ENCODE assay signal across 1 cellular context in genomic region chr10:35640951-35641429, GRCh38.
TF ChIP-seq lines count a peak whose summit lies in the region.

No MANE protein-coding gene starts in this region.

TF ChIP-seq in HepG2, 621 proteins besides CTCF, POLR2A, EP300 and RAD21 (continued from another document and continues in another):
- TF ChIP-seq ETS1 (CRISPR knock-in tag; IDR thresholded peaks at IDR 0.05) (no peak), ZNF781 (CRISPR knock-in tag; IDR thresholded peaks at IDR 0.05; ENCODE audit: borderline replicate concordance, not compliant biosample characterization) (no peak), CHD2 (IDR thresholded peaks at IDR 0.05; ENCODE audit: low read depth, low read length) (no peak), IRF2 (CRISPR knock-in tag; IDR thresholded peaks at IDR 0.05) (no peak), TFDP1 (CRISPR knock-in tag; IDR thresholded peaks at IDR 0.05; ENCODE audit: borderline replicate concordance) (peak; percentile 83; the same call in 1 of the 2 replicates), PHF20 (CRISPR knock-in tag; IDR thresholded peaks at IDR 0.05) (no peak), ZSCAN21 (CRISPR knock-in tag; IDR thresholded peaks at IDR 0.05; ENCODE audit: borderline replicate concordance) (no peak), SPEN (CRISPR knock-in tag; IDR thresholded peaks at IDR 0.05; ENCODE audit: low read depth) (no peak), RFXAP (CRISPR knock-in tag; IDR thresholded peaks at IDR 0.05; ENCODE audit: borderline replicate concordance) (peak; percentile 46; the same call in 1 of the 2 replicates), HMG20A (CRISPR knock-in tag; IDR thresholded peaks at IDR 0.05; ENCODE audit: borderline replicate concordance) (no peak), ZNF777 (CRISPR knock-in tag; IDR thresholded peaks at IDR 0.05) (peak; percentile 63), NFAT5 (CRISPR knock-in tag; IDR thresholded peaks at IDR 0.05) (peak; percentile 58; the same call in 1 of the 2 replicates), RFX1 (IDR thresholded peaks at IDR 0.05) (no peak), ZNF724P (CRISPR knock-in tag; IDR thresholded peaks at IDR 0.05; ENCODE audit: borderline replicate concordance) (0 out of 2 replicates have a peak, but pooled peaks have one; percentile 67), ISL2 (CRISPR knock-in tag; IDR thresholded peaks at IDR 0.05) (no peak), SOX5 (CRISPR knock-in tag; IDR thresholded peaks at IDR 0.05; ENCODE audit: borderline replicate concordance) (no peak), ZNF768 (CRISPR knock-in tag; IDR thresholded peaks at IDR 0.05) (no peak), ZNF572 (CRISPR knock-in tag; IDR thresholded peaks at IDR 0.05) (no peak), ZFY (CRISPR knock-in tag; IDR thresholded peaks at IDR 0.05) (peak; percentile 54), MEIS2 (CRISPR knock-in tag; IDR thresholded peaks at IDR 0.05) (no peak), MXD3 (CRISPR knock-in tag; IDR thresholded peaks at IDR 0.05) (0 out of 2 replicates have a peak, but pooled peaks have one; percentile 5), ZBTB20 (CRISPR knock-in tag; IDR thresholded peaks at IDR 0.05; ENCODE audit: borderline replicate concordance, low read depth) (no peak), IRX3 (CRISPR knock-in tag; IDR thresholded peaks at IDR 0.05; ENCODE audit: borderline replicate concordance, low read depth) (peak; percentile 77; the same call in 1 of the 2 replicates), GMEB2 (CRISPR knock-in tag; IDR thresholded peaks at IDR 0.05; ENCODE audit: low read depth) (no peak), ATF7-NPFF (CRISPR knock-in tag; IDR thresholded peaks at IDR 0.05; ENCODE audit: low read depth) (peak; percentile 86), SMYD3 (CRISPR knock-in tag; IDR thresholded peaks at IDR 0.05) (no peak), ZNF350 (CRISPR knock-in tag; IDR thresholded peaks at IDR 0.05; ENCODE audit: borderline replicate concordance, low read depth) (no peak), CREM (IDR thresholded peaks at IDR 0.05) (no peak), CREM (CRISPR knock-in tag; IDR thresholded peaks at IDR 0.05) (no peak), HNRNPLL (IDR thresholded peaks at IDR 0.05; ENCODE audit: low read depth, low read length, poor library complexity, severe bottlenecking) (peak; percentile 44), FLYWCH1 (CRISPR knock-in tag; IDR thresholded peaks at IDR 0.05) (no peak), ZNF430 (CRISPR knock-in tag; IDR thresholded peaks at IDR 0.05) (peak; percentile 32; the same call in 1 of the 2 replicates), ZNF792 (CRISPR knock-in tag; IDR thresholded peaks at IDR 0.05) (no peak), AHDC1 (CRISPR knock-in tag; IDR thresholded peaks at IDR 0.05; ENCODE audit: borderline replicate concordance) (no peak), ZNF747 (CRISPR knock-in tag; IDR thresholded peaks at IDR 0.05; ENCODE audit: borderline replicate concordance) (0 out of 2 replicates have a peak, but pooled peaks have one; percentile 29), ZBTB8A (CRISPR knock-in tag; IDR thresholded peaks at IDR 0.05; ENCODE audit: borderline replicate concordance, low read depth) (no peak), ZNF274 (CRISPR knock-in tag; IDR thresholded peaks at IDR 0.05) (no peak), ZNF207 (IDR thresholded peaks at IDR 0.05; ENCODE audit: borderline replicate concordance) (no peak), MZF1 (CRISPR knock-in tag; IDR thresholded peaks at IDR 0.05; ENCODE audit: borderline replicate concordance) (no peak), RFXANK (CRISPR knock-in tag; IDR thresholded peaks at IDR 0.05) (no peak)
- TF ChIP-seq, protein P1, sequence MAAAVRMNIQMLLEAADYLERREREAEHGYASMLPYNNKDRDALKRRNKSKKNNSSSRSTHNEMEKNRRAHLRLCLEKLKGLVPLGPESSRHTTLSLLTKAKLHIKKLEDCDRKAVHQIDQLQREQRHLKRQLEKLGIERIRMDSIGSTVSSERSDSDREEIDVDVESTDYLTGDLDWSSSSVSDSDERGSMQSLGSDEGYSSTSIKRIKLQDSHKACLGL (CRISPR knock-in tag; IDR thresholded peaks at IDR 0.05) = peak; percentile 59; the same call in 1 of the 2 replicates
- TF ChIP-seq, protein P2, sequence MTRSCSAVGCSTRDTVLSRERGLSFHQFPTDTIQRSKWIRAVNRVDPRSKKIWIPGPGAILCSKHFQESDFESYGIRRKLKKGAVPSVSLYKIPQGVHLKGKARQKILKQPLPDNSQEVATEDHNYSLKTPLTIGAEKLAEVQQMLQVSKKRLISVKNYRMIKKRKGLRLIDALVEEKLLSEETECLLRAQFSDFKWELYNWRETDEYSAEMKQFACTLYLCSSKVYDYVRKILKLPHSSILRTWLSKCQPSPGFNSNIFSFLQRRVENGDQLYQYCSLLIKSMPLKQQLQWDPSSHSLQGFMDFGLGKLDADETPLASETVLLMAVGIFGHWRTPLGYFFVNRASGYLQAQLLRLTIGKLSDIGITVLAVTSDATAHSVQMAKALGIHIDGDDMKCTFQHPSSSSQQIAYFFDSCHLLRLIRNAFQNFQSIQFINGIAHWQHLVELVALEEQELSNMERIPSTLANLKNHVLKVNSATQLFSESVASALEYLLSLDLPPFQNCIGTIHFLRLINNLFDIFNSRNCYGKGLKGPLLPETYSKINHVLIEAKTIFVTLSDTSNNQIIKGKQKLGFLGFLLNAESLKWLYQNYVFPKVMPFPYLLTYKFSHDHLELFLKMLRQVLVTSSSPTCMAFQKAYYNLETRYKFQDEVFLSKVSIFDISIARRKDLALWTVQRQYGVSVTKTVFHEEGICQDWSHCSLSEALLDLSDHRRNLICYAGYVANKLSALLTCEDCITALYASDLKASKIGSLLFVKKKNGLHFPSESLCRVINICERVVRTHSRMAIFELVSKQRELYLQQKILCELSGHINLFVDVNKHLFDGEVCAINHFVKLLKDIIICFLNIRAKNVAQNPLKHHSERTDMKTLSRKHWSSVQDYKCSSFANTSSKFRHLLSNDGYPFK (CRISPR knock-in tag; IDR thresholded peaks at IDR 0.05; ENCODE audit: borderline replicate concordance) = no peak
- TF ChIP-seq, protein P3, sequence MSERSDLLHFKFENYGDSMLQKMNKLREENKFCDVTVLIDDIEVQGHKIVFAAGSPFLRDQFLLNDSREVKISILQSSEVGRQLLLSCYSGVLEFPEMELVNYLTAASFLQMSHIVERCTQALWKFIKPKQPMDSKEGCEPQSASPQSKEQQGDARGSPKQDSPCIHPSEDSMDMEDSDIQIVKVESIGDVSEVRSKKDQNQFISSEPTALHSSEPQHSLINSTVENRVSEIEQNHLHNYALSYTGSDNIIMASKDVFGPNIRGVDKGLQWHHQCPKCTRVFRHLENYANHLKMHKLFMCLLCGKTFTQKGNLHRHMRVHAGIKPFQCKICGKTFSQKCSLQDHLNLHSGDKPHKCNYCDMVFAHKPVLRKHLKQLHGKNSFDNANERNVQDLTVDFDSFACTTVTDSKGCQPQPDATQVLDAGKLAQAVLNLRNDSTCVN (CRISPR knock-in tag; IDR thresholded peaks at IDR 0.05; ENCODE audit: borderline replicate concordance) = no peak
